Comparison of ENCODE assay signal across 8 cellular contexts in the genomic region with DNA sequence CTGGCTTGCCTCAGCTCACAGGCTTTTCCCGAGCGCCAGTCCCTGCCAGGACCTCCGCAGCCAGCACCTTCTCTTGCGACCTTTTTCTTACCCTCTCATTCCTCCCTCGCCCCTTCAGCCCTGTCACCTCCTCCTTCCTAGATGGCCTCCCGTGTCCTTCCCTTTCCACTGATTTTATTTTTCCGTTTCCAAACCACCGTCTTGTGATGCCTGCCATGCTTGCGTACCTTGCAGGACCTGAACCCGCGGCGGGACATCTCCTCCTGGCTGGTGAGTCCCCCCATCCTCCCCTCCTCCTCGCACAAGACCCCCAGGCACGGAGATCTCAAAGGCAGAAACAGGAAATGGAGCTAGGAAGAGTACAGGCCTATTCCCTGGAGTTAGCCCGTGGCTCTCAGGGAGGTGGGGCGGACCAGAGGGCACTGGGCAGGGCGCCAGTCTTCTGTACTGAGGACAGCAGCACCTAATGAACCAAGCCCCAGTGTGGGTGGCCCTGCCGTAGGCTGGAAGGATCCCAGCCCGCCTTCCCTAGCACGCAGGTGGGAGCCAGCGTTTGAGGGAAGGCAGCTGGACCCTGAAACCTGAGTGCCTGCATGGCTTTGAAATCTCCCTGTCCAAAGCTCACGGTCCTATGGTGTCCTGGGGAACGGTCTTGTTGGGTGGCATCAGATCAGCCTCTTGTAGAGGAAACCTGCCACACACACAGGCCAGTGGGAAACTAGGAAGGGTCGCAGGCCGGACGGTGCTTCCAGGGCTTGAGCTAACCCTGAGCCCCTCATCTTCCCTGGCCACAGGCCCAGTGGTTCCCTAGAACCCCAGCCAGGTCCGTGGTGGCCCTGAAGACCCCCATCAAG. TPM values are rescaled to one million over a fixed set of nuclear protein-coding genes. Genes with fewer than 3 reads are reported as not detected.
A peak's percentile ranks its signal among the peaks of the same experiment; 100 is the strongest.
DNase-seq lines count a peak whose midpoint lies in the region; ATAC-seq, FAIRE-seq and TF ChIP-seq lines count a peak whose summit lies in the region.

No MANE protein-coding gene starts in this region.

- no peaks in the 10 kb centered on the region for H3K27me3 ChIP-seq in pancreas

- DNase-seq in NCI-H1436 (lab: John Stamatoyannopoulos, UW), result peak; percentile 60
- DNase-seq in NCI-H1436 treated with DMSO at 0.1 percent for 48 hours (lab: John Stamatoyannopoulos, UW), result no peak
- peak; percentile 75 for DNase-seq in NCI-H1105 treated with DMSO at 0.1 percent for 48 hours (lab: John Stamatoyannopoulos, UW)
- no peak for DNase-seq in activated T-helper 2 cell treated with anti-CD3 and anti-CD28 coated beads, Interferon-gamma antibody, Interleukin-2, Interleukin-4, amounts not matched to agents 10 μg/mL and 5 μg/mL and 100 μg/mL, durations not matched to agents 14 hours and 24 hours and 36 hours (ENCODE audit: low spot score)
- peak; percentile 90 for DNase-seq in Right ventricle myocardium superior
- DNase-seq in pancreas, result peak; percentile 88 to 97 (median 90)
- no peak for DNase-seq in NCI-H187 (lab: John Stamatoyannopoulos, UW)

- H3K36me3 ChIP-seq in pancreas, result peaks cover 0 to under 1% (median 0%) of the 10 kb centered on the region in 3 donors

- H3K9me3 ChIP-seq in pancreas, result no peaks in the 10 kb centered on the region

- ATAC-seq in Right ventricle myocardium superior (ENCODE audit: poor library complexity) (peak; percentile 57), pancreas (peak; percentile 49 to 69 (median 66)), GM18909 (IDR thresholded peaks at IDR 0.05; ENCODE audit: poor library complexity, unreplicated experiment) (no peak)

- peak overlapping the region; percentile 83 to 91 (median 85) for H3K27ac ChIP-seq in pancreas

- peaks cover 41% of the 10 kb centered on the region for H3K36me3 Mint-ChIP-seq in activated T-helper 2 cell treated with anti-CD3 and anti-CD28 coated beads, Interferon-gamma antibody, Interleukin-2, Interleukin-4, amounts not matched to agents 10 μg/mL and 5 μg/mL and 100 μg/mL, durations not matched to agents 14 hours and 24 hours and 36 hours (ENCODE audit: low read depth)

- intact Hi-C loops in activated T-helper 2 cell treated with anti-CD3 and anti-CD28 coated beads, Interferon-gamma antibody, Interleukin-2, Interleukin-4, amounts not matched to agents 10 μg/mL and 5 μg/mL and 100 μg/mL, durations not matched to agents 14 hours and 24 hours and 36 hours (cut with micrococcal nuclease), result no loop called here
- intact Hi-C loops in Right ventricle myocardium superior (cut with DNase I) (no loop called here), pancreas (cut with DNase I) (loop anchor here in 1 of 3 donors (5.0 kb wide), 1 partner anchor 53 kb away; no protein-coding TSS in a partner anchor)

- FAIRE-seq in pancreas (lab: Jason Lieb, UNC), result no peak

- peaks cover 22 to 42% (median 38%) of the 10 kb centered on the region in 3 donors for H3K4me1 ChIP-seq in pancreas

- peak overlapping the region; percentile 86 for H3K27ac Mint-ChIP-seq in activated T-helper 2 cell treated with anti-CD3 and anti-CD28 coated beads, Interferon-gamma antibody, Interleukin-2, Interleukin-4, amounts not matched to agents 10 μg/mL and 5 μg/mL and 100 μg/mL, durations not matched to agents 14 hours and 24 hours and 36 hours

- peak overlapping the region; percentile 89 for H3K4me3 Mint-ChIP-seq in activated T-helper 2 cell treated with anti-CD3 and anti-CD28 coated beads, Interferon-gamma antibody, Interleukin-2, Interleukin-4, amounts not matched to agents 10 μg/mL and 5 μg/mL and 100 μg/mL, durations not matched to agents 14 hours and 24 hours and 36 hours (ENCODE audit: low read depth)

- WGBS in pancreas, 2 donors, result 4 to 6% methylated on average over 27 of the region's 27 CpGs

- H3K4me3 ChIP-seq in pancreas, result peak overlapping the region; percentile 51 to 73 (median 64)

- H3K4me1 Mint-ChIP-seq in activated T-helper 2 cell treated with anti-CD3 and anti-CD28 coated beads, Interferon-gamma antibody, Interleukin-2, Interleukin-4, amounts not matched to agents 10 μg/mL and 5 μg/mL and 100 μg/mL, durations not matched to agents 14 hours and 24 hours and 36 hours (ENCODE audit: low read depth), result peaks cover 69% of the 10 kb centered on the region

- no peaks in the 10 kb centered on the region for H3K9me3 Mint-ChIP-seq in activated T-helper 2 cell treated with anti-CD3 and anti-CD28 coated beads, Interferon-gamma antibody, Interleukin-2, Interleukin-4, amounts not matched to agents 10 μg/mL and 5 μg/mL and 100 μg/mL, durations not matched to agents 14 hours and 24 hours and 36 hours

- TF ChIP-seq CTCF in pancreas (IDR thresholded peaks at IDR 0.05), result no peak

- no peaks in the 10 kb centered on the region for H3K27me3 Mint-ChIP-seq in activated T-helper 2 cell treated with anti-CD3 and anti-CD28 coated beads, Interferon-gamma antibody, Interleukin-2, Interleukin-4, amounts not matched to agents 10 μg/mL and 5 μg/mL and 100 μg/mL, durations not matched to agents 14 hours and 24 hours and 36 hours (ENCODE audit: low read depth)

RNA-seq across cellular contexts. Expression of a gene that starts 0.6 kb away (rescaled TPM):
- total RNA-seq in activated T-helper 2 cell treated with anti-CD3 and anti-CD28 coated beads, Interferon-gamma antibody, Interleukin-2, Interleukin-4, amounts not matched to agents 10 μg/mL and 5 μg/mL and 100 μg/mL, durations not matched to agents 14 hours and 24 hours and 36 hours, result 32.2 and 37.0 TPM in 2 replicates
- total RNA-seq in Right ventricle myocardium superior, result 82.5 TPM
- 10 to 100 TPM; 27.5 to 44.3 (median 30.9) TPM for total RNA-seq in pancreas
- 10 to 100 TPM; 28.1 to 34.9 TPM for polyA plus RNA-seq in pancreas

RNA-seq across cellular contexts. Expression of a gene that starts 17.4 kb away (rescaled TPM):
- 5.8 and 7.4 TPM in 2 replicates for total RNA-seq in activated T-helper 2 cell treated with anti-CD3 and anti-CD28 coated beads, Interferon-gamma antibody, Interleukin-2, Interleukin-4, amounts not matched to agents 10 μg/mL and 5 μg/mL and 100 μg/mL, durations not matched to agents 14 hours and 24 hours and 36 hours
- total RNA-seq in Right ventricle myocardium superior (22.2 TPM), pancreas (10 to 100 TPM; 12.9 to 25.2 (median 21.1) TPM)
- polyA plus RNA-seq in pancreas, result 10 to 100 TPM; 39.2 to 39.6 TPM

RNA-seq across cellular contexts. Expression of a gene that starts 21.8 kb away (rescaled TPM):
- total RNA-seq in activated T-helper 2 cell treated with anti-CD3 and anti-CD28 coated beads, Interferon-gamma antibody, Interleukin-2, Interleukin-4, amounts not matched to agents 10 μg/mL and 5 μg/mL and 100 μg/mL, durations not matched to agents 14 hours and 24 hours and 36 hours, result 337 and 342 TPM in 2 replicates
- total RNA-seq in Right ventricle myocardium superior (154 TPM), pancreas (10 to 100 TPM; 27.7 to 74.7 (median 54.5) TPM)
- 100 to 1,000 TPM; 104 to 107 TPM for polyA plus RNA-seq in pancreas

RNA-seq across cellular contexts. Expression of a gene that starts 25.7 kb away (rescaled TPM):
- 211 and 213 TPM in 2 replicates for total RNA-seq in activated T-helper 2 cell treated with anti-CD3 and anti-CD28 coated beads, Interferon-gamma antibody, Interleukin-2, Interleukin-4, amounts not matched to agents 10 μg/mL and 5 μg/mL and 100 μg/mL, durations not matched to agents 14 hours and 24 hours and 36 hours
- total RNA-seq in Right ventricle myocardium superior, result 71.9 TPM
- total RNA-seq in pancreas, result 100 to 1,000 TPM in 1 of 6 donors, 10 to 100 TPM in 5; 51.3 to 112 (median 67.4) TPM
- polyA plus RNA-seq in pancreas, result 100 to 1,000 TPM in 1 of 2 donors, 10 to 100 TPM in 1; 69.9 to 181 TPM

RNA-seq across cellular contexts. Expression of a gene that starts 56.0 kb away (rescaled TPM):
- total RNA-seq in activated T-helper 2 cell treated with anti-CD3 and anti-CD28 coated beads, Interferon-gamma antibody, Interleukin-2, Interleukin-4, amounts not matched to agents 10 μg/mL and 5 μg/mL and 100 μg/mL, durations not matched to agents 14 hours and 24 hours and 36 hours, result 34.9 TPM in 2 replicates
- 0.46 TPM for total RNA-seq in Right ventricle myocardium superior
- 1 to 10 TPM; 2.4 to 4.3 (median 3.1) TPM for total RNA-seq in pancreas
- polyA plus RNA-seq in pancreas, result 1 to 10 TPM in 1 of 2 donors, under 1 TPM in 1; 0.49 to 1.4 TPM

Comparison
In these comparisons a context has a peak if more than half of its experiments do, and no peak if none do; other contexts are left out.
1. DNase-seq: peak in NCI-H1436 (single experiment), NCI-H1105 treated with DMSO at 0.1 percent for 48 hours (single experiment), Right ventricle myocardium superior (single experiment) and pancreas (6 of 6); none in NCI-H1436 treated with DMSO at 0.1 percent for 48 hours (single experiment), activated T-helper 2 cell treated with anti-CD3 and anti-CD28 coated beads, Interferon-gamma antibody, Interleukin-2, Interleukin-4, amounts not matched to agents 10 μg/mL and 5 μg/mL and 100 μg/mL, durations not matched to agents 14 hours and 24 hours and 36 hours (single experiment) and NCI-H187 (0 of 2).